Comparison of ENCODE assay signal across 14 cellular contexts in the genomic region with DNA sequence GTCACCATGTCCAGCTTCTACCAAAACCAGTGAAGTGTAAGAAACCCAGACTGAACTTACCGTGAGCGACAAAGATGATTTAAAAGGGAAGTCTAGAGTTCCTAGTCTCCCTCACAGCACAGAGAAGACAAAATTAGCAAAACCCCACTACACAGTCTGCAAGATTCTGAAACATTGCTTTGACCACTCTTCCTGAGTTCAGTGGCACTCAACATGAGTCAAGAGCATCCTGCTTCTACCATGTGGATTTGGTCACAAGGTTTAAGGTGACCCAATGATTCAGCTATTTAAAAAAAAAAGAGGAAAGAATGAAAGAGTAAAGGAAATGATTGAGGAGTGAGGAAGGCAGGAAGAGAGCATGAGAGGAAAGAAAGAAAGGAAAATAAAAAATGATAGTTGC. TPM values are rescaled to one million over a fixed set of nuclear protein-coding genes. Genes with fewer than 3 reads are reported as not detected.
DNase-seq lines count a peak whose midpoint lies in the region; ATAC-seq and TF ChIP-seq lines count a peak whose summit lies in the region.
"Had no signal": no experiment of that assay in that cellular context is flagged by ENCODE, and none has a peak within 500 bp of the region (broad histone marks: within the 10 kb centered on the region; RNA-seq: fewer than 3 reads in every experiment).

No MANE protein-coding gene starts in this region.

- H3K56ac ChIP-seq in H9 (ENCODE audit: insufficient read length, low read depth, low read length): no peak overlapping the region

- H3K36me3 Mint-ChIP-seq in activated naive CD4-positive, alpha-beta T cell treated with anti-CD3 and anti-CD28 coated beads for 36 hours (ENCODE audit: low read depth): peaks cover 71% of the 10 kb centered on the region
- peaks cover 94% of the 10 kb centered on the region for H3K36me3 Mint-ChIP-seq in activated CD4-positive, alpha-beta memory T cell treated with anti-CD3 and anti-CD28 coated beads, Interleukin-2, amount 10 ng/mL, durations not matched to agents 7 days and 5 days (ENCODE audit: low read depth)
- H3K36me3 Mint-ChIP-seq in H9 (ENCODE audit: insufficient read depth in 1 of 3, low read depth in 3 of 3): no peaks in the 10 kb centered on the region

- DNase-seq in activated naive CD4-positive, alpha-beta T cell treated with anti-CD3 and anti-CD28 coated beads for 36 hours: no peak
- DNase-seq in activated naive CD4-positive, alpha-beta T cell (lab: John Stamatoyannopoulos, UW): no peak
- DNase-seq in activated CD4-positive, alpha-beta memory T cell treated with anti-CD3 and anti-CD28 coated beads, Interleukin-2, amount 10 ng/mL, durations not matched to agents 7 days and 5 days: no peak
- no peak for DNase-seq in stimulated activated naive CD8-positive, alpha-beta T cell treated with anti-CD3 and anti-CD28 coated beads, Interleukin-15, amount 100 ng/mL, for 72 hours
- DNase-seq in NCI-H510A treated with DMSO at 0.1 percent for 48 hours (lab: John Stamatoyannopoulos, UW): no peak
- DNase-seq in H9: no peak
- DNase-seq: amniotic stem cell, DMS79 treated with DMSO at 0.1 percent for 48 hours, mesendoderm, pancreas had no signal

- H2BK12ac ChIP-seq in H9 (ENCODE audit: insufficient read length, low read depth, low read length): no peak overlapping the region

- H3K27ac ChIP-seq in H9 (ENCODE audit: insufficient read length, low read depth, low read length): no peak overlapping the region
- H3K27ac ChIP-seq: coronary artery, pancreas, vagina had no signal

- no peaks in the 10 kb centered on the region for H3K27me3 ChIP-seq in H9 (ENCODE audit: insufficient read depth, low read length)
- H3K27me3 ChIP-seq: pancreas, vagina had no signal

- no CpG with 5 or more reads among the region's 2 CpGs for WGBS in H9 (ENCODE audit: extremely low coverage, insufficient read length, low lambda C conversion rate)

- no peaks in the 10 kb centered on the region for H3K79me2 ChIP-seq in H9 (ENCODE audit: insufficient read depth, low read length)

- H3K27ac Mint-ChIP-seq in activated naive CD4-positive, alpha-beta T cell treated with anti-CD3 and anti-CD28 coated beads for 36 hours: peak overlapping the region; percentile 88
- H3K27ac Mint-ChIP-seq in activated CD4-positive, alpha-beta memory T cell treated with anti-CD3 and anti-CD28 coated beads, Interleukin-2, amount 10 ng/mL, durations not matched to agents 7 days and 5 days: peak overlapping the region; percentile 43
- peak overlapping the region; percentile 85 to 98 for H3K27ac Mint-ChIP-seq in stimulated activated naive CD8-positive, alpha-beta T cell treated with anti-CD3 and anti-CD28 coated beads, Interleukin-15, amount 100 ng/mL, for 72 hours
- H3K27ac Mint-ChIP-seq in H9: no peak overlapping the region

- no peaks in the 10 kb centered on the region for H3K9me3 Mint-ChIP-seq in activated naive CD4-positive, alpha-beta T cell treated with anti-CD3 and anti-CD28 coated beads for 36 hours
- H3K9me3 Mint-ChIP-seq in activated CD4-positive, alpha-beta memory T cell treated with anti-CD3 and anti-CD28 coated beads, Interleukin-2, amount 10 ng/mL, durations not matched to agents 7 days and 5 days: no peaks in the 10 kb centered on the region
- H3K9me3 Mint-ChIP-seq in stimulated activated naive CD8-positive, alpha-beta T cell treated with anti-CD3 and anti-CD28 coated beads, Interleukin-15, amount 100 ng/mL, for 72 hours: peaks cover 4 to 5% of the 10 kb centered on the region in 2 donors
- H3K9me3 Mint-ChIP-seq in H9: no peaks in the 10 kb centered on the region; a peak in 1 of 5 replicates

- no peak overlapping the region for H3K9ac ChIP-seq in H9 (ENCODE audit: extremely low read depth, insufficient read length, low read length)

- H3K23ac ChIP-seq in H9 (ENCODE audit: insufficient read length, low read depth, low read length): no peak overlapping the region

- no peak overlapping the region for H2AFZ ChIP-seq in H9 (ENCODE audit: low read length)

- H2AK5ac ChIP-seq in H9 (ENCODE audit: insufficient read length, low read length): no peak overlapping the region

- no peak overlapping the region for H3K4ac ChIP-seq in H9 (ENCODE audit: low read depth, low read length)

- H3K14ac ChIP-seq in H9 (ENCODE audit: insufficient read depth, low read length): no peak overlapping the region

- no peaks in the 10 kb centered on the region for H4K20me1 ChIP-seq in H9 (ENCODE audit: control insufficient read depth, insufficient read depth, insufficient read length)

- no peak overlapping the region for H4K91ac ChIP-seq in H9 (ENCODE audit: insufficient read length, low read depth, low read length)

- no peaks in the 10 kb centered on the region for H3K4me1 ChIP-seq in H9 (ENCODE audit: insufficient read depth, low read length)
- H3K4me1 ChIP-seq: pancreas had no signal

- no peaks in the 10 kb centered on the region for H3K27me3 Mint-ChIP-seq in activated naive CD4-positive, alpha-beta T cell treated with anti-CD3 and anti-CD28 coated beads for 36 hours (ENCODE audit: low read depth)
- H3K27me3 Mint-ChIP-seq in activated CD4-positive, alpha-beta memory T cell treated with anti-CD3 and anti-CD28 coated beads, Interleukin-2, amount 10 ng/mL, durations not matched to agents 7 days and 5 days: no peaks in the 10 kb centered on the region
- no peaks in the 10 kb centered on the region for H3K27me3 Mint-ChIP-seq in stimulated activated naive CD8-positive, alpha-beta T cell treated with anti-CD3 and anti-CD28 coated beads, Interleukin-15, amount 100 ng/mL, for 72 hours
- no peaks in the 10 kb centered on the region; the same call in 1 of the 2 replicates for H3K27me3 Mint-ChIP-seq in H9 (ENCODE audit: low read depth)

- H4K8ac ChIP-seq in H9 (replicated peaks; ENCODE audit: insufficient read length, low read depth, low read length): no peak overlapping the region

- no peak for TF ChIP-seq CTCF in H9 (conservative IDR thresholded peaks at IDR 0.05)

- no peaks in the 10 kb centered on the region for H3K79me1 ChIP-seq in H9 (ENCODE audit: insufficient read depth, low read depth, low read length, poor library complexity, severe bottlenecking)

- POLR2A ChIA-PET in activated CD4-positive, alpha-beta memory T cell treated with anti-CD3 and anti-CD28 coated beads, Interleukin-2, amount 10 ng/mL, durations not matched to agents 7 days and 5 days (lab: Charles Lee): interaction anchor here (1.5 kb wide), 1 partner anchor 17 kb away, joined by 3 read pairs; no protein-coding TSS in a partner anchor

- no peak overlapping the region for H3K4me2 ChIP-seq in H9 (ENCODE audit: insufficient read depth, insufficient read length, low read length)

- no peak overlapping the region for H2BK120ac ChIP-seq in H9 (ENCODE audit: low read depth, low read length, poor library complexity, severe bottlenecking)

- intact Hi-C loops in activated naive CD4-positive, alpha-beta T cell treated with anti-CD3 and anti-CD28 coated beads for 36 hours (cut with micrococcal nuclease): loop anchor here (2.0 kb wide), 1 partner anchor 28 kb away; no protein-coding TSS in a partner anchor

- no peak overlapping the region for H4K5ac ChIP-seq in H9 (ENCODE audit: insufficient read length, low read depth, low read length)

- H2BK20ac ChIP-seq in H9 (ENCODE audit: low read depth, low read length, poor library complexity, severe bottlenecking): no peak overlapping the region

- ATAC-seq in HG02852 (IDR thresholded peaks at IDR 0.05; ENCODE audit: unreplicated experiment) (peak; percentile 69), GM18511 (IDR thresholded peaks at IDR 0.05; ENCODE audit: unreplicated experiment) (no peak)
- ATAC-seq in stimulated activated naive CD8-positive, alpha-beta T cell treated with anti-CD3 and anti-CD28 coated beads, Interleukin-15, amount 100 ng/mL, for 72 hours: peak; percentile 59
- ATAC-seq: pancreas had no signal

- H3K18ac ChIP-seq in H9 (ENCODE audit: insufficient read length, low read depth, low read length): no peak overlapping the region

- H2BK15ac ChIP-seq in H9 (ENCODE audit: low read depth, low read length): no peak overlapping the region

- H3K4me3 Mint-ChIP-seq in activated naive CD4-positive, alpha-beta T cell treated with anti-CD3 and anti-CD28 coated beads for 36 hours: no peak overlapping the region
- H3K4me3 Mint-ChIP-seq in activated CD4-positive, alpha-beta memory T cell treated with anti-CD3 and anti-CD28 coated beads, Interleukin-2, amount 10 ng/mL, durations not matched to agents 7 days and 5 days: no peak overlapping the region
- peak overlapping the region; percentile 19 to 58 for H3K4me3 Mint-ChIP-seq in stimulated activated naive CD8-positive, alpha-beta T cell treated with anti-CD3 and anti-CD28 coated beads, Interleukin-15, amount 100 ng/mL, for 72 hours
- no peak overlapping the region for H3K4me3 Mint-ChIP-seq in H9

- CTCF ChIA-PET in activated naive CD4-positive, alpha-beta T cell treated with anti-CD3 and anti-CD28 coated beads for 36 hours (lab: Charles Lee): interaction anchor here (1.6 kb wide), 1 partner anchor 50 kb away, joined by 4 read pairs; no protein-coding TSS in a partner anchor
- CTCF ChIA-PET in activated CD4-positive, alpha-beta memory T cell treated with anti-CD3 and anti-CD28 coated beads, Interleukin-2, amount 10 ng/mL, durations not matched to agents 7 days and 5 days (lab: Charles Lee): no interaction called here

- no peaks in the 10 kb centered on the region for H3K9me3 ChIP-seq in H9 (ENCODE audit: control insufficient read depth, low read depth, low read length)
- H3K9me3 ChIP-seq: pancreas, vagina had no signal

- H3K23me2 ChIP-seq in H9 (ENCODE audit: insufficient read length, low read depth, low read length, poor library complexity, severe bottlenecking): no peaks in the 10 kb centered on the region

- peaks cover 88% of the 10 kb centered on the region for H3K4me1 Mint-ChIP-seq in activated naive CD4-positive, alpha-beta T cell treated with anti-CD3 and anti-CD28 coated beads for 36 hours (ENCODE audit: low read depth)
- H3K4me1 Mint-ChIP-seq in activated CD4-positive, alpha-beta memory T cell treated with anti-CD3 and anti-CD28 coated beads, Interleukin-2, amount 10 ng/mL, durations not matched to agents 7 days and 5 days: peaks cover 66% of the 10 kb centered on the region
- peaks cover 94% of the 10 kb centered on the region for H3K4me1 Mint-ChIP-seq in stimulated activated naive CD8-positive, alpha-beta T cell treated with anti-CD3 and anti-CD28 coated beads, Interleukin-15, amount 100 ng/mL, for 72 hours
- no peaks in the 10 kb centered on the region for H3K4me1 Mint-ChIP-seq in H9

- no peak overlapping the region for H2BK5ac ChIP-seq in H9 (ENCODE audit: insufficient read length, low read length)

- H3T11ph ChIP-seq in H9 (ENCODE audit: low read length): no peak overlapping the region

RNA-seq across cellular contexts. Expression of gene IL7R, which starts 19.8 kb away (rescaled TPM):
- 100 to 1,000 TPM; 144 to 147 TPM for total RNA-seq in activated naive CD4-positive, alpha-beta T cell treated with anti-CD3 and anti-CD28 coated beads for 36 hours
- 100 to 1,000 TPM; 271 to 273 TPM for total RNA-seq in activated CD4-positive, alpha-beta memory T cell treated with anti-CD3 and anti-CD28 coated beads, Interleukin-2, amount 10 ng/mL, durations not matched to agents 7 days and 5 days
- not detected in 2 replicates for total RNA-seq in H9 (2021)

Comparison
In these comparisons a context has a peak if more than half of its experiments do, and no peak if none do; other contexts are left out.
1. H3K27ac Mint-ChIP-seq: peak in activated naive CD4-positive, alpha-beta T cell treated with anti-CD3 and anti-CD28 coated beads for 36 hours (single experiment), activated CD4-positive, alpha-beta memory T cell treated with anti-CD3 and anti-CD28 coated beads, Interleukin-2, amount 10 ng/mL, durations not matched to agents 7 days and 5 days (single experiment) and stimulated activated naive CD8-positive, alpha-beta T cell treated with anti-CD3 and anti-CD28 coated beads, Interleukin-15, amount 100 ng/mL, for 72 hours (2 of 2); none in H9 (0 of 3).
2. H3K4me3 Mint-ChIP-seq: peak in stimulated activated naive CD8-positive, alpha-beta T cell treated with anti-CD3 and anti-CD28 coated beads, Interleukin-15, amount 100 ng/mL, for 72 hours (2 of 2); none in activated naive CD4-positive, alpha-beta T cell treated with anti-CD3 and anti-CD28 coated beads for 36 hours (single experiment), activated CD4-positive, alpha-beta memory T cell treated with anti-CD3 and anti-CD28 coated beads, Interleukin-2, amount 10 ng/mL, durations not matched to agents 7 days and 5 days (single experiment) and H9 (0 of 2).
3. RNA of gene IL7R, which starts 19.8 kb away (total RNA-seq): 271 to 273 TPM in activated CD4-positive, alpha-beta memory T cell treated with anti-CD3 and anti-CD28 coated beads, Interleukin-2, amount 10 ng/mL, durations not matched to agents 7 days and 5 days and 144 to 147 TPM in activated naive CD4-positive, alpha-beta T cell treated with anti-CD3 and anti-CD28 coated beads for 36 hours; not detected in H9; every median in the first group is over 100 times any median in the second.